19 cellular contexts compared by ENCODE assay signal in genomic region chr16:72021043-72021442, GRCh38. TPM values are rescaled to one million over a fixed set of nuclear protein-coding genes. Genes with fewer than 3 reads are reported as not detected.
DNase-seq lines count a peak whose midpoint lies in the region; ATAC-seq and TF ChIP-seq lines count a peak whose summit lies in the region.
"Had no signal": no experiment of that assay in that cellular context is flagged by ENCODE, and none has a peak within 500 bp of the region (broad histone marks: within the 10 kb centered on the region; RNA-seq: fewer than 3 reads in every experiment).

No MANE protein-coding gene starts in this region.

- CTCF ChIA-PET in activated naive CD4-positive, alpha-beta T cell treated with anti-CD3 and anti-CD28 coated beads for 36 hours (lab: Charles Lee) = no interaction called here
- CTCF ChIA-PET in activated naive CD4-positive, alpha-beta T cell treated with anti-CD3 and anti-CD28 coated beads, Interleukin-2, amount 10 ng/mL, durations not matched to agents 7 days and 5 days (lab: Charles Lee) = no interaction called here

- H3K4me1 ChIP-seq in testis = no peaks in the 10 kb centered on the region

- intact Hi-C loops in activated naive CD4-positive, alpha-beta T cell treated with anti-CD3 and anti-CD28 coated beads for 36 hours (cut with micrococcal nuclease) = no loop called here
- intact Hi-C loops in testis (cut with DNase I; ENCODE audit: low total_unique reads) = no loop called here

- H3K27ac ChIP-seq in brain microvascular endothelial cell (no peak overlapping the region), testis (no peak overlapping the region), substantia nigra (ENCODE audit: low read depth, low read length, poor library complexity, severe bottlenecking) (no peak overlapping the region)

- H3K36me3 Mint-ChIP-seq in activated naive CD4-positive, alpha-beta T cell treated with anti-CD3 and anti-CD28 coated beads for 36 hours (ENCODE audit: low read depth) = peaks cover 24% of the 10 kb centered on the region
- H3K36me3 Mint-ChIP-seq in activated naive CD4-positive, alpha-beta T cell treated with anti-CD3 and anti-CD28 coated beads, Interleukin-2, amount 10 ng/mL, durations not matched to agents 7 days and 5 days = peaks cover 22% of the 10 kb centered on the region

- peak overlapping the region; percentile 41 for H3K27ac Mint-ChIP-seq in activated naive CD4-positive, alpha-beta T cell treated with anti-CD3 and anti-CD28 coated beads for 36 hours
- no peak overlapping the region for H3K27ac Mint-ChIP-seq in activated naive CD4-positive, alpha-beta T cell treated with anti-CD3 and anti-CD28 coated beads, Interleukin-2, amount 10 ng/mL, durations not matched to agents 7 days and 5 days
- H3K27ac Mint-ChIP-seq: activated CD8-positive, alpha-beta T cell treated with anti-CD3 and anti-CD28 coated beads for 36 hours; memory B cell had no signal

- no peaks in the 10 kb centered on the region for H3K9me3 ChIP-seq in testis

- H3K4me3 Mint-ChIP-seq in activated naive CD4-positive, alpha-beta T cell treated with anti-CD3 and anti-CD28 coated beads for 36 hours = no peak overlapping the region
- H3K4me3 Mint-ChIP-seq in activated naive CD4-positive, alpha-beta T cell treated with anti-CD3 and anti-CD28 coated beads, Interleukin-2, amount 10 ng/mL, durations not matched to agents 7 days and 5 days = no peak overlapping the region
- H3K4me3 Mint-ChIP-seq: activated CD8-positive, alpha-beta T cell treated with anti-CD3 and anti-CD28 coated beads for 36 hours; memory B cell had no signal

- TF ChIP-seq CTCF in brain microvascular endothelial cell (IDR thresholded peaks at IDR 0.05; ENCODE audit: low read depth, low read length, missing control alignments) (peak; percentile 68), testis (IDR thresholded peaks at IDR 0.05) (peak in 2 of 3 experiments; percentile 23 to 28)

- no peak overlapping the region for H3K4me3 ChIP-seq in brain microvascular endothelial cell (ENCODE audit: low read depth, low read length)
- no peak overlapping the region for H3K4me3 ChIP-seq in testis

- no peak for DNase-seq in activated naive CD4-positive, alpha-beta T cell treated with anti-CD3 and anti-CD28 coated beads for 36 hours
- no peak for DNase-seq in activated naive CD4-positive, alpha-beta T cell treated with anti-CD3 and anti-CD28 coated beads, Interleukin-2, amount 10 ng/mL, durations not matched to agents 7 days and 5 days
- DNase-seq in brain microvascular endothelial cell = no peak
- peak; percentile 79 for DNase-seq in iPS-NIHi11 (ENCODE audit: low spot score)
- DNase-seq in testis = no peak
- no peak for DNase-seq in DMS79 (lab: John Stamatoyannopoulos, UW)
- no peak for DNase-seq in substantia nigra (lab: John Stamatoyannopoulos, UW)
- DNase-seq: activated CD8-positive, alpha-beta T cell treated with anti-CD3 and anti-CD28 coated beads for 36 hours; anterior cingulate cortex; MM.1S; NCI-H2081; NCI-H524 treated with DMSO at 0.1 percent for 48 hours; nucleus accumbens; PC-3; stimulated activated naive CD8-positive, alpha-beta T cell treated with anti-CD3 and anti-CD28 coated beads, Interleukin-15, Interleukin-2, amounts not matched to agents 100 U/mL and 50 U/mL, for 24 hours had no signal

- H3K27me3 ChIP-seq in brain microvascular endothelial cell (replicated peaks) (no peaks in the 10 kb centered on the region), testis (no peaks in the 10 kb centered on the region)

- no peak for TF ChIP-seq POLR2A in testis (IDR thresholded peaks at IDR 0.05)

- H3K36me3 ChIP-seq in brain microvascular endothelial cell (replicated peaks) = peaks cover 2% of the 10 kb centered on the region
- no peaks in the 10 kb centered on the region for H3K36me3 ChIP-seq in testis (ENCODE audit: low read depth, missing control alignments)

- ATAC-seq in HG02970 (IDR thresholded peaks at IDR 0.05; ENCODE audit: low FRiP score, unreplicated experiment) = no peak
- ATAC-seq: activated CD8-positive, alpha-beta T cell treated with anti-CD3 and anti-CD28 coated beads for 36 hours; PC-3; SK-N-SH treated with all-trans-retinoic acid at 6 μM for 48 hours; stimulated activated naive CD8-positive, alpha-beta T cell treated with anti-CD3 and anti-CD28 coated beads, Interleukin-15, Interleukin-2, amounts not matched to agents 100 U/mL and 50 U/mL, for 24 hours had no signal

- in situ Hi-C loops in brain microvascular endothelial cell (cut with HindIII; ENCODE audit: low pct_ligation_motif_present, low sequenced_read_pairs) = no loop called here

- no peaks in the 10 kb centered on the region for H3K4me1 Mint-ChIP-seq in activated naive CD4-positive, alpha-beta T cell treated with anti-CD3 and anti-CD28 coated beads for 36 hours (ENCODE audit: low read depth)
- H3K4me1 Mint-ChIP-seq in activated naive CD4-positive, alpha-beta T cell treated with anti-CD3 and anti-CD28 coated beads, Interleukin-2, amount 10 ng/mL, durations not matched to agents 7 days and 5 days = no peaks in the 10 kb centered on the region

- WGBS in testis, 2 donors = 75 to 85% methylated on average over 5 to 15 of the region's 15 CpGs

- H3K27me3 Mint-ChIP-seq in activated naive CD4-positive, alpha-beta T cell treated with anti-CD3 and anti-CD28 coated beads for 36 hours (ENCODE audit: low read depth) = no peaks in the 10 kb centered on the region
- H3K27me3 Mint-ChIP-seq in activated naive CD4-positive, alpha-beta T cell treated with anti-CD3 and anti-CD28 coated beads, Interleukin-2, amount 10 ng/mL, durations not matched to agents 7 days and 5 days = no peaks in the 10 kb centered on the region
- H3K27me3 Mint-ChIP-seq: activated CD8-positive, alpha-beta T cell treated with anti-CD3 and anti-CD28 coated beads for 36 hours; memory B cell had no signal

- no peaks in the 10 kb centered on the region for H3K9me3 Mint-ChIP-seq in activated naive CD4-positive, alpha-beta T cell treated with anti-CD3 and anti-CD28 coated beads for 36 hours
- no peaks in the 10 kb centered on the region for H3K9me3 Mint-ChIP-seq in activated naive CD4-positive, alpha-beta T cell treated with anti-CD3 and anti-CD28 coated beads, Interleukin-2, amount 10 ng/mL, durations not matched to agents 7 days and 5 days
- H3K9me3 Mint-ChIP-seq: activated CD8-positive, alpha-beta T cell treated with anti-CD3 and anti-CD28 coated beads for 36 hours; memory B cell had no signal

RNA-seq across cellular contexts. Expression of gene DHODH, which starts 12.5 kb away (rescaled TPM):
- total RNA-seq in activated naive CD4-positive, alpha-beta T cell treated with anti-CD3 and anti-CD28 coated beads for 36 hours = 10 to 100 TPM; 18.3 to 19.9 TPM
- total RNA-seq in testis = 10 to 100 TPM in 1 of 2 donors, 1 to 10 TPM in 1; 7.8 to 11.4 TPM
- polyA plus RNA-seq in testis (ENCODE audit: insufficient read depth, low read depth, low replicate concordance) = 9.1 TPM

RNA-seq across cellular contexts. Expression of gene PKD1L3, which starts 20.8 kb away (rescaled TPM):
- not detected for total RNA-seq in activated naive CD4-positive, alpha-beta T cell treated with anti-CD3 and anti-CD28 coated beads for 36 hours
- 1 to 10 TPM; 1.9 to 2.8 TPM for total RNA-seq in testis
- 0.65 TPM for polyA plus RNA-seq in testis (ENCODE audit: insufficient read depth, low read depth, low replicate concordance)
- total RNA-seq: A172, PC-3 had no signal

RNA-seq across cellular contexts. Expression of gene HP, which starts 33.3 kb away (rescaled TPM):
- not detected for total RNA-seq in activated naive CD4-positive, alpha-beta T cell treated with anti-CD3 and anti-CD28 coated beads for 36 hours
- total RNA-seq in testis = under 1 TPM in 1 of 2 donors, not detected in 1; 0.25 TPM
- polyA plus RNA-seq in testis (ENCODE audit: insufficient read depth, low read depth, low replicate concordance) = 35.1 TPM
- total RNA-seq: A172; activated CD8-positive, alpha-beta T cell treated with anti-CD3 and anti-CD28 coated beads for 36 hours; PC-3 had no signal

RNA-seq across cellular contexts. Expression of gene HPR, which starts 42.0 kb away (rescaled TPM):
- total RNA-seq in activated naive CD4-positive, alpha-beta T cell treated with anti-CD3 and anti-CD28 coated beads for 36 hours = not detected
- total RNA-seq in testis = 1 to 10 TPM; 2.4 to 2.5 TPM
- polyA plus RNA-seq in testis (ENCODE audit: insufficient read depth, low read depth, low replicate concordance) = 1.8 TPM
- total RNA-seq: A172; activated CD8-positive, alpha-beta T cell treated with anti-CD3 and anti-CD28 coated beads for 36 hours; PC-3 had no signal
